10 cellular contexts compared by ENCODE assay signal in genomic region chr3:52122491-52122890, GRCh38. TPM values are rescaled to one million over a fixed set of nuclear protein-coding genes. Genes with fewer than 3 reads are reported as not detected.
DNase-seq lines count a peak whose midpoint lies in the region; ATAC-seq, FAIRE-seq and TF ChIP-seq lines count a peak whose summit lies in the region.
"Had no signal": no experiment of that assay in that cellular context is flagged by ENCODE, and none has a peak within 500 bp of the region (broad histone marks: within the 10 kb centered on the region; RNA-seq: fewer than 3 reads in every experiment).

No MANE protein-coding gene starts in this region.

- no peak for FAIRE-seq in kidney (lab: Jason Lieb, UNC)

- no peaks in the 10 kb centered on the region for H3K9me2 ChIP-seq in DOHH2 (replicated peaks; ENCODE audit: control insufficient read depth, low read length)

- H3K36me3 Mint-ChIP-seq in activated B cell treated with CpG ODN at 0.5 μM for 24 hours (ENCODE audit: low read depth): no peaks in the 10 kb centered on the region
- no peaks in the 10 kb centered on the region for H3K36me3 Mint-ChIP-seq in stimulated activated memory B cell treated with anti-CD40 and anti-IgM and Interleukin-4, amounts not matched to agents 10 μg/mL and 1 μg/mL and 100 μg/mL, for 72 hours

- ATAC-seq in activated B cell treated with CpG ODN at 0.5 μM for 24 hours (ENCODE audit: low read depth): no peak
- ATAC-seq in stimulated activated memory B cell treated with anti-CD40 and anti-IgM and Interleukin-4, amounts not matched to agents 10 μg/mL and 1 μg/mL and 100 μg/mL, for 72 hours: no peak
- ATAC-seq in esophagus mucosa: no peak

- TF ChIP-seq CTCF in DOHH2 (IDR thresholded peaks at IDR 0.05; ENCODE audit: low read depth, low read length, poor library complexity, severe bottlenecking) (no peak), activated B cell treated with CpG ODN at 0.5 μM for 24 hours (IDR thresholded peaks at IDR 0.05) (no peak), kidney (IDR thresholded peaks at IDR 0.05; ENCODE audit: borderline replicate concordance, extremely low read depth, insufficient read depth) (no peak)

- H3K27me3 ChIP-seq in DOHH2 (ENCODE audit: control insufficient read depth, low read length): no peaks in the 10 kb centered on the region
- H3K27me3 ChIP-seq: BE2C had no signal

- H3K27ac ChIP-seq in DOHH2 (ENCODE audit: low read depth, low read length) (peak overlapping the region; percentile 93), kidney (ENCODE audit: low read depth in 2 of 2, low read length in 2 of 2) (no peak overlapping the region)

- peak overlapping the region; percentile 32 for H3K4me3 Mint-ChIP-seq in activated B cell treated with CpG ODN at 0.5 μM for 24 hours
- H3K4me3 Mint-ChIP-seq in stimulated activated memory B cell treated with anti-CD40 and anti-IgM and Interleukin-4, amounts not matched to agents 10 μg/mL and 1 μg/mL and 100 μg/mL, for 72 hours: no peak overlapping the region
- H3K4me3 Mint-ChIP-seq: activated naive CD8-positive, alpha-beta T cell treated with anti-CD3 and anti-CD28 coated beads for 36 hours had no signal

- H3K4me2 ChIP-seq in DOHH2 (ENCODE audit: low read length): peak overlapping the region; percentile 99

- POLR2A ChIA-PET in activated B cell treated with CpG ODN at 0.5 μM for 24 hours (lab: Charles Lee): interaction anchor here (1.8 to 2.1 kb wide), 2 partner anchors 32 to 127 kb away, joined by 6 to 8 read pairs; partner anchors contain the start of genes POC1A and RPL29

- CTCF ChIA-PET in activated B cell treated with CpG ODN at 0.5 μM for 24 hours (lab: Charles Lee): interaction anchor here (0.6 to 4.6 kb wide), 7 partner anchors 13 to 1071 kb away, joined by 3 to 38 read pairs (median 6); partner anchors contain the start of gene DUSP7

- H3K36me3 ChIP-seq in DOHH2 (ENCODE audit: control insufficient read depth, low read length) (peaks cover 73% of the 10 kb centered on the region), kidney (ENCODE audit: control insufficient read depth in 1 of 2, insufficient read depth in 2 of 2, low read length in 2 of 2) (no peaks in the 10 kb centered on the region)

- no peaks in the 10 kb centered on the region for H3K27me3 Mint-ChIP-seq in activated B cell treated with CpG ODN at 0.5 μM for 24 hours
- H3K27me3 Mint-ChIP-seq in stimulated activated memory B cell treated with anti-CD40 and anti-IgM and Interleukin-4, amounts not matched to agents 10 μg/mL and 1 μg/mL and 100 μg/mL, for 72 hours: no peaks in the 10 kb centered on the region
- H3K27me3 Mint-ChIP-seq: activated naive CD8-positive, alpha-beta T cell treated with anti-CD3 and anti-CD28 coated beads for 36 hours; progenitor cell of endocrine pancreas had no signal

- H3K9me3 Mint-ChIP-seq in activated B cell treated with CpG ODN at 0.5 μM for 24 hours: no peaks in the 10 kb centered on the region
- no peaks in the 10 kb centered on the region for H3K9me3 Mint-ChIP-seq in stimulated activated memory B cell treated with anti-CD40 and anti-IgM and Interleukin-4, amounts not matched to agents 10 μg/mL and 1 μg/mL and 100 μg/mL, for 72 hours
- H3K9me3 Mint-ChIP-seq: activated naive CD8-positive, alpha-beta T cell treated with anti-CD3 and anti-CD28 coated beads for 36 hours had no signal

- DNase-seq in activated B cell treated with CpG ODN at 0.5 μM for 24 hours (no peak), kidney (peak; percentile 68), putamen (ENCODE audit: low spot score) (no peak), T1000 (lab: John Stamatoyannopoulos, UW) (no peak)

- peaks cover 34% of the 10 kb centered on the region for H3K4me1 Mint-ChIP-seq in activated B cell treated with CpG ODN at 0.5 μM for 24 hours
- peaks cover 32% of the 10 kb centered on the region for H3K4me1 Mint-ChIP-seq in stimulated activated memory B cell treated with anti-CD40 and anti-IgM and Interleukin-4, amounts not matched to agents 10 μg/mL and 1 μg/mL and 100 μg/mL, for 72 hours

- no peaks in the 10 kb centered on the region for H4K20me1 ChIP-seq in DOHH2 (ENCODE audit: control insufficient read depth, insufficient read depth, low read depth, low read length)

- intact Hi-C loops in activated B cell treated with CpG ODN at 0.5 μM for 24 hours (cut with micrococcal nuclease): loop anchor here (2.0 kb wide), 1 partner anchor 180 kb away; the partner anchor contains the start of gene PARP3
- intact Hi-C loops in kidney (cut with DNase I): loop anchor here (5.0 kb wide), 1 partner anchor 120 kb away; no protein-coding TSS in a partner anchor

- no peaks in the 10 kb centered on the region for H3K9me3 ChIP-seq in DOHH2 (ENCODE audit: control insufficient read depth, insufficient read depth, low read length)
- H3K9me3 ChIP-seq in kidney (ENCODE audit: control insufficient read depth in 1 of 2, low read length in 2 of 2): no peaks in the 10 kb centered on the region
- H3K9me3 ChIP-seq: BE2C had no signal

- H3F3A ChIP-seq in DOHH2 (ENCODE audit: control insufficient read depth, insufficient read depth): peaks cover 26% of the 10 kb centered on the region

- no peaks in the 10 kb centered on the region for H3K79me2 ChIP-seq in DOHH2 (ENCODE audit: control insufficient read depth, low read length)

- no peak overlapping the region for H3K9ac ChIP-seq in kidney (ENCODE audit: low read length in 2 of 2)

- H3K4me3 ChIP-seq in DOHH2 (ENCODE audit: low read length) (peak overlapping the region; percentile 73), kidney (ENCODE audit: low read length in 2 of 2) (no peak overlapping the region)

- H3K4me1 ChIP-seq in DOHH2 (ENCODE audit: control insufficient read depth, low read length) (peaks cover 44% of the 10 kb centered on the region), kidney (ENCODE audit: control insufficient read depth in 1 of 2, insufficient read depth in 1 of 2, low read depth in 1 of 2, low read length in 2 of 2) (peaks cover 0 to 6% of the 10 kb centered on the region in 2 donors)
- H3K4me1 ChIP-seq: BE2C had no signal

- peak overlapping the region; percentile 82 for H3K27ac Mint-ChIP-seq in activated B cell treated with CpG ODN at 0.5 μM for 24 hours
- H3K27ac Mint-ChIP-seq in stimulated activated memory B cell treated with anti-CD40 and anti-IgM and Interleukin-4, amounts not matched to agents 10 μg/mL and 1 μg/mL and 100 μg/mL, for 72 hours: peak overlapping the region; percentile 73
- H3K27ac Mint-ChIP-seq: activated naive CD8-positive, alpha-beta T cell treated with anti-CD3 and anti-CD28 coated beads for 36 hours; progenitor cell of endocrine pancreas had no signal

RNA-seq across cellular contexts. Expression of gene POC1A, which starts 31.7 kb away (rescaled TPM):
- 2.3 and 2.4 TPM in 2 replicates for total RNA-seq in activated B cell treated with CpG ODN at 0.5 μM for 24 hours
- total RNA-seq in kidney: 2.2 TPM
- polyA plus RNA-seq in kidney (ENCODE audit: insufficient read depth, low read depth, low replicate concordance): 2.5 TPM
- 8.4 TPM for total RNA-seq in esophagus mucosa
